Comparison of ENCODE assay signal across 9 cellular contexts in genomic region chr12:116015525-116015924, GRCh38.
DNase-seq lines count a peak whose midpoint lies in the region; ATAC-seq and TF ChIP-seq lines count a peak whose summit lies in the region.
"Had no signal": no experiment of that assay in that cellular context is flagged by ENCODE, and none has a peak within 500 bp of the region (broad histone marks: within the 10 kb centered on the region; RNA-seq: fewer than 3 reads in every experiment).

No MANE protein-coding gene starts in this region.

- peak; percentile 61 for DNase-seq in ELR (ENCODE audit: low read depth)
- peak; percentile 64 to 75 for DNase-seq in cardiac muscle cell (ENCODE audit: low read depth in 1 of 2, low spot score in 1 of 2)
- DNase-seq in gastrocnemius medialis, result no peak
- no peak for DNase-seq in NK-92 treated with Interleukin-12 subunit alpha and Interleukin-12 subunit beta, amount 100 ng/mL, for 24 hours (lab: John Stamatoyannopoulos, UW)
- DNase-seq in middle frontal gyrus (ENCODE audit: extremely low spot score, low spot score), result no peak

- H3K4me1 ChIP-seq in Loucy (ENCODE audit: insufficient read depth, low read length, poor library complexity, severe bottlenecking) (no peaks in the 10 kb centered on the region), cardiac muscle cell (ENCODE audit: low read depth) (peaks cover 5% of the 10 kb centered on the region), gastrocnemius medialis (peaks cover 30 to 34% of the 10 kb centered on the region in 2 donors)

- no peak overlapping the region for H3K4me2 ChIP-seq in Loucy (ENCODE audit: low read depth, low read length, poor library complexity, severe bottlenecking)

- no peak overlapping the region for H3K9ac ChIP-seq in Loucy (ENCODE audit: low read depth, low read length, poor library complexity, severe bottlenecking)

- intact Hi-C loops in gastrocnemius medialis (cut with DNase I; ENCODE audit: low total_unique reads), result loop anchor here (5.0 kb wide), 1 partner anchor 222 kb away; no protein-coding TSS in a partner anchor

- no peaks in the 10 kb centered on the region for H3K27me3 ChIP-seq in Loucy (ENCODE audit: insufficient read depth, low read length, poor library complexity, severe bottlenecking)
- H3K27me3 ChIP-seq in cardiac muscle cell, result no peaks in the 10 kb centered on the region
- H3K27me3 ChIP-seq in gastrocnemius medialis, result no peaks in the 10 kb centered on the region
- H3K27me3 ChIP-seq: neutrophil had no signal

- no peaks in the 10 kb centered on the region for H3K9me2 ChIP-seq in Loucy (replicated peaks; ENCODE audit: low read depth, low read length)

- H3K9me3 ChIP-seq in Loucy (ENCODE audit: insufficient read depth, low read depth, low read length), result no peaks in the 10 kb centered on the region
- H3K9me3 ChIP-seq in cardiac muscle cell (ENCODE audit: low read depth), result no peaks in the 10 kb centered on the region
- H3K9me3 ChIP-seq in gastrocnemius medialis, result no peaks in the 10 kb centered on the region
- H3K9me3 ChIP-seq: neutrophil had no signal

- no peak overlapping the region for H2AFZ ChIP-seq in Loucy (ENCODE audit: low read length)

- peak; percentile 77 for TF ChIP-seq CTCF in Loucy (conservative IDR thresholded peaks at IDR 0.05; ENCODE audit: low read length)
- peak; percentile 89 for TF ChIP-seq CTCF in VCaP (conservative IDR thresholded peaks at IDR 0.05)
- peak; percentile 65 for TF ChIP-seq CTCF in cardiac muscle cell (IDR thresholded peaks at IDR 0.05; ENCODE audit: low read depth, low read length)
- TF ChIP-seq CTCF in gastrocnemius medialis (IDR thresholded peaks at IDR 0.05 in 4 of 5, conservative IDR thresholded peaks at IDR 0.05 in 1 of 5), result peak; percentile 16 to 66 (median 58)

- no peaks in the 10 kb centered on the region for H3K79me2 ChIP-seq in Loucy (ENCODE audit: insufficient read depth, low read length)

- H3K4me3 ChIP-seq in Loucy (ENCODE audit: low read length, poor library complexity, severe bottlenecking) (no peak overlapping the region), cardiac muscle cell (no peak overlapping the region), gastrocnemius medialis (no peak overlapping the region)

- no peaks in the 10 kb centered on the region for H4K20me1 ChIP-seq in Loucy (ENCODE audit: insufficient read depth, low read length, poor library complexity, severe bottlenecking)

- H3K27ac ChIP-seq in VCaP (no peak overlapping the region), cardiac muscle cell (no peak overlapping the region), gastrocnemius medialis (peak overlapping the region in 2 of 4 donors; percentile 48 to 51)
- H3K27ac ChIP-seq: neutrophil had no signal

- TF ChIP-seq POLR2A in gastrocnemius medialis (IDR thresholded peaks at IDR 0.05), result no peak

- ATAC-seq in gastrocnemius medialis (peak; percentile 76 to 87), HG02840 (IDR thresholded peaks at IDR 0.05; ENCODE audit: low FRiP score, unreplicated experiment) (no peak)

- peaks cover 75% of the 10 kb centered on the region; the same call in 1 of the 2 replicates for H3K36me3 ChIP-seq in Loucy (ENCODE audit: insufficient read depth, low read length)
- peaks cover 33% of the 10 kb centered on the region for H3K36me3 ChIP-seq in cardiac muscle cell
- peaks cover 0 to 35% of the 10 kb centered on the region in 2 donors for H3K36me3 ChIP-seq in gastrocnemius medialis

- H3F3A ChIP-seq in Loucy (ENCODE audit: low read depth), result no peaks in the 10 kb centered on the region

- in situ Hi-C loops in gastrocnemius medialis (cut with MboI; ENCODE audit: low sequenced_read_pairs in 4 of 4), result no loop called here

Comparison
In these comparisons a context has a peak if more than half of its experiments do, and no peak if none do; other contexts are left out.
1. DNase-seq: peak in ELR (single experiment) and cardiac muscle cell (2 of 2); none in gastrocnemius medialis (0 of 2), NK-92 treated with Interleukin-12 subunit alpha and Interleukin-12 subunit beta, amount 100 ng/mL, for 24 hours (single experiment) and middle frontal gyrus (single experiment).
2. Peak in every context shown above with its lines, with median percentiles within 50 percentile points of each other: CTCF ChIP-seq.